In the genomic region with DNA sequence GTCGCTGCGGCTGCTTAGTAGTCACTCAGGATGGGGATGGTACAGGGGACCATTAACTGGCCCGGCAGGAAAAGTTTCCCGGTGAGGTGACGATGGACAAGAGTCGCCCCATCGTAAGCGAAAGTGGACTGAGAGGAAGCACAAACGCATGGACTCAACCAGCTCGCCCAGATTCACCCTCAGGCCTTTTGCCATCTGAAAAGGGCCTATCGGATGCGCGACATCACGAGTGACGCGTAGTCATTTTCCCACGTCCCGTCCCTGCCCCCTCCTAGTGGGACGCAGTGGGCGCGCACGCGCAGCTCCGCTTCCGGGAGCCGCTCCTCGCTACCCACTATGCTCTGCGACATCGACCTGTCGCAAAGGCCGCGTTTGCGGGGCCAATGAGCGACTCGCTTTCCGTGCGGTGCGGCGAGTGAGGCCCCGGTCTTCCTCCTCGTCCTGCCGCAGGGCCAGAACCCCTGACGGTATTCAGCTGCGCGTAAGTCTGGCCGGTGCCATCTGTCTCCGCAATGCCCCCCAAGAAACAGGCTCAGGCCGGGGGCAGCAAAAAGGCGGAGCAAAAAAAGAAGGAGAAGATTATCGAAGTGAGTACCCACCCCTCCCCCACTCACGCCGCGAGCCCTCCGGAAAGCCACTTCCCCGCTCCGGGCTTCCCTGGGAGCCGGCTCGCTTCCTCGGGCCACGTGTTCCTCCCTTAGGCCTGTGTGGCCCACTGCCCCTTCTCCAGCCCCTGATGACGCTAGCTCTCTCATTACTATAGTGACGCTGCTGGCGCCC, we compare ENCODE assay signal across 1 cellular context.
A peak's percentile ranks its signal among the peaks of the same experiment; 100 is the strongest.
TF ChIP-seq lines count a peak whose summit lies in the region.

A gene (plus strand): TSS at position 390 of the 780 bp plus-strand sequence. CDS start 123 bp downstream, at position 513.

TF ChIP-seq in WTC11, 78 proteins besides CTCF, POLR2A, EP300 and RAD21 (continued from another document):
- TF ChIP-seq, protein P1, sequence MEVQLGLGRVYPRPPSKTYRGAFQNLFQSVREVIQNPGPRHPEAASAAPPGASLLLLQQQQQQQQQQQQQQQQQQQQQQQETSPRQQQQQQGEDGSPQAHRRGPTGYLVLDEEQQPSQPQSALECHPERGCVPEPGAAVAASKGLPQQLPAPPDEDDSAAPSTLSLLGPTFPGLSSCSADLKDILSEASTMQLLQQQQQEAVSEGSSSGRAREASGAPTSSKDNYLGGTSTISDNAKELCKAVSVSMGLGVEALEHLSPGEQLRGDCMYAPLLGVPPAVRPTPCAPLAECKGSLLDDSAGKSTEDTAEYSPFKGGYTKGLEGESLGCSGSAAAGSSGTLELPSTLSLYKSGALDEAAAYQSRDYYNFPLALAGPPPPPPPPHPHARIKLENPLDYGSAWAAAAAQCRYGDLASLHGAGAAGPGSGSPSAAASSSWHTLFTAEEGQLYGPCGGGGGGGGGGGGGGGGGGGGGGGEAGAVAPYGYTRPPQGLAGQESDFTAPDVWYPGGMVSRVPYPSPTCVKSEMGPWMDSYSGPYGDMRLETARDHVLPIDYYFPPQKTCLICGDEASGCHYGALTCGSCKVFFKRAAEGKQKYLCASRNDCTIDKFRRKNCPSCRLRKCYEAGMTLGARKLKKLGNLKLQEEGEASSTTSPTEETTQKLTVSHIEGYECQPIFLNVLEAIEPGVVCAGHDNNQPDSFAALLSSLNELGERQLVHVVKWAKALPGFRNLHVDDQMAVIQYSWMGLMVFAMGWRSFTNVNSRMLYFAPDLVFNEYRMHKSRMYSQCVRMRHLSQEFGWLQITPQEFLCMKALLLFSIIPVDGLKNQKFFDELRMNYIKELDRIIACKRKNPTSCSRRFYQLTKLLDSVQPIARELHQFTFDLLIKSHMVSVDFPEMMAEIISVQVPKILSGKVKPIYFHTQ (CRISPR knock-in tag; IDR thresholded peaks at IDR 0.05), result no peak
- TF ChIP-seq, protein P2, sequence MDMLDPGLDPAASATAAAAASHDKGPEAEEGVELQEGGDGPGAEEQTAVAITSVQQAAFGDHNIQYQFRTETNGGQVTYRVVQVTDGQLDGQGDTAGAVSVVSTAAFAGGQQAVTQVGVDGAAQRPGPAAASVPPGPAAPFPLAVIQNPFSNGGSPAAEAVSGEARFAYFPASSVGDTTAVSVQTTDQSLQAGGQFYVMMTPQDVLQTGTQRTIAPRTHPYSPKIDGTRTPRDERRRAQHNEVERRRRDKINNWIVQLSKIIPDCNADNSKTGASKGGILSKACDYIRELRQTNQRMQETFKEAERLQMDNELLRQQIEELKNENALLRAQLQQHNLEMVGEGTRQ (CRISPR knock-in tag; IDR thresholded peaks at IDR 0.05), result peak; percentile 75
- no peak for TF ChIP-seq NR3C1 (CRISPR knock-in tag; conservative IDR thresholded peaks at IDR 0.05; ENCODE audit: low read depth)
